30 cellular contexts compared by ENCODE assay signal in genomic region chr9:136013524-136014034, GRCh38. TPM values are rescaled to one million over a fixed set of nuclear protein-coding genes. Genes with fewer than 3 reads are reported as not detected.
DNase-seq lines count a peak whose midpoint lies in the region; ATAC-seq, FAIRE-seq and TF ChIP-seq lines count a peak whose summit lies in the region.
"Had no signal": no experiment of that assay in that cellular context is flagged by ENCODE, and none has a peak within 500 bp of the region (broad histone marks: within the 10 kb centered on the region; RNA-seq: fewer than 3 reads in every experiment).

No MANE protein-coding gene starts in this region.

- no CpG with 5 or more reads among the region's 21 CpGs for WGBS in right lobe of liver (ENCODE audit: insufficient coverage, low coverage, low lambda C conversion rate, missing lambda C conversion rate)
- WGBS in HepG2 (ENCODE audit: low lambda C conversion rate): 93% methylated on average over 15 of the region's 21 CpGs

- H3K9me3 Mint-ChIP-seq in chondrocyte (ENCODE audit: low read depth) (no peaks in the 10 kb centered on the region), nephron progenitor cell (no peaks in the 10 kb centered on the region)
- H3K9me3 Mint-ChIP-seq: activated naive CD8-positive, alpha-beta T cell treated with anti-CD3 and anti-CD28 coated beads, Interleukin-2, amount 50 U/mL, for 24 hours; neural crest cell had no signal

- H3K27me3 Mint-ChIP-seq in chondrocyte (ENCODE audit: low read depth) (no peaks in the 10 kb centered on the region), nephron progenitor cell (ENCODE audit: low read depth, poor library complexity) (peaks cover 3% of the 10 kb centered on the region)
- H3K27me3 Mint-ChIP-seq: activated naive CD8-positive, alpha-beta T cell treated with anti-CD3 and anti-CD28 coated beads, Interleukin-2, amount 50 U/mL, for 24 hours; T-helper 17 cell had no signal

- TF ChIP-seq POLR2A in right lobe of liver (IDR thresholded peaks at IDR 0.05): no peak
- no peak for TF ChIP-seq POLR2A in HepG2 (IDR thresholded peaks at IDR 0.05; ENCODE audit: insufficient read depth in 1 of 2, low read depth in 2 of 2, low read length in 2 of 2)

- H3K27ac Mint-ChIP-seq in chondrocyte (ENCODE audit: unreplicated experiment): no peak overlapping the region
- no peak overlapping the region for H3K27ac Mint-ChIP-seq in nephron progenitor cell
- H3K27ac Mint-ChIP-seq: activated CD8-positive, alpha-beta T cell treated with anti-CD3 and anti-CD28 coated beads, Interleukin-2, amount 10 ng/mL, durations not matched to agents 7 days and 5 days; activated naive CD8-positive, alpha-beta T cell treated with anti-CD3 and anti-CD28 coated beads, Interleukin-2, amount 50 U/mL, for 24 hours; T-helper 17 cell had no signal

- no TSS peak for BruUV-seq in HepG2 (replicated peaks; lab: Mats Ljungman, UMichigan)

- TF ChIP-seq CTCF in right lobe of liver (IDR thresholded peaks at IDR 0.05): no peak
- no peak for TF ChIP-seq CTCF in HepG2 (CRISPR knock-in tag; IDR thresholded peaks at IDR 0.05)
- TF ChIP-seq CTCF in chondrocyte (IDR thresholded peaks at IDR 0.05): no peak
- TF ChIP-seq CTCF in nephron progenitor cell (IDR thresholded peaks at IDR 0.05): no peak

- H3K36me3 Mint-ChIP-seq in chondrocyte (ENCODE audit: low read depth) (peaks cover 1% of the 10 kb centered on the region), nephron progenitor cell (ENCODE audit: low read depth) (no peaks in the 10 kb centered on the region)

- CTCF ChIA-PET in HepG2 (lab: Yijun Ruan, JAX; ENCODE audit: low intra/inter-chr PET ratio, low total read pairs): no interaction called here

- H3K4me1 ChIP-seq in right lobe of liver (peaks cover 0 to 35% (median 13%) of the 10 kb centered on the region in 4 donors), HepG2 (ENCODE audit: insufficient read depth, low read length) (peaks cover 76% of the 10 kb centered on the region)
- H3K4me1 ChIP-seq: body of pancreas, HAP-1 had no signal

- H3K27me3 ChIP-seq in right lobe of liver (no peaks in the 10 kb centered on the region), HepG2 (ENCODE audit: control insufficient read depth in 1 of 2, insufficient read depth in 2 of 2, low read length in 2 of 2) (no peaks in the 10 kb centered on the region)
- H3K27me3 ChIP-seq: body of pancreas, tibial artery had no signal

- H3K4me3 Mint-ChIP-seq in chondrocyte (ENCODE audit: unreplicated experiment): no peak overlapping the region
- no peak overlapping the region for H3K4me3 Mint-ChIP-seq in nephron progenitor cell
- H3K4me3 Mint-ChIP-seq: activated CD8-positive, alpha-beta T cell treated with anti-CD3 and anti-CD28 coated beads, Interleukin-2, amount 10 ng/mL, durations not matched to agents 7 days and 5 days; activated naive CD8-positive, alpha-beta T cell treated with anti-CD3 and anti-CD28 coated beads, Interleukin-2, amount 50 U/mL, for 24 hours; neural crest cell; T-helper 17 cell had no signal

- H4K20me1 ChIP-seq in HepG2 (ENCODE audit: insufficient read depth, low read length): no peaks in the 10 kb centered on the region

- no peak overlapping the region for H2AFZ ChIP-seq in HepG2 (ENCODE audit: low read length)

- ATAC-seq in right lobe of liver (no peak), HepG2 (no peak), HG02678 (IDR thresholded peaks at IDR 0.05; ENCODE audit: unreplicated experiment) (no peak), GM21515 (IDR thresholded peaks at IDR 0.05; ENCODE audit: unreplicated experiment) (no peak), GM18858 (IDR thresholded peaks at IDR 0.05; ENCODE audit: unreplicated experiment) (no peak)
- ATAC-seq: activated CD8-positive, alpha-beta T cell treated with anti-CD3 and anti-CD28 coated beads, Interleukin-2, amount 10 ng/mL, durations not matched to agents 7 days and 5 days; activated naive CD8-positive, alpha-beta T cell treated with anti-CD3 and anti-CD28 coated beads, Interleukin-2, amount 50 U/mL, for 24 hours; body of pancreas; T-helper 17 cell had no signal

- POLR2A ChIA-PET in HepG2 (lab: Yijun Ruan, JAX): interaction anchor here (1.3 to 3.0 kb wide), 3 partner anchors 10 to 38 kb away, joined by 3 to 17 read pairs (median 9); no protein-coding TSS in a partner anchor

- H3K36me3 ChIP-seq in right lobe of liver: no peaks in the 10 kb centered on the region
- H3K36me3 ChIP-seq in HepG2 (replicated peaks in 1 of 2; ENCODE audit: control insufficient read depth in 1 of 2, insufficient read depth in 2 of 2, low read length in 2 of 2): peaks cover 3 to 8% of the 10 kb centered on the region in 2 experiments; a peak in 1 of 5 replicates

- peaks cover 5% of the 10 kb centered on the region for H3K79me2 ChIP-seq in HepG2 (ENCODE audit: insufficient read depth, low read length)

- H3K9ac ChIP-seq in HepG2 (ENCODE audit: insufficient read depth, low read depth, low read length): no peak overlapping the region
- H3K9ac ChIP-seq: KMS-11 had no signal

- TF ChIP-seq EP300 in HepG2 (IDR thresholded peaks at IDR 0.05; ENCODE audit: low read depth in 2 of 2, low read length in 2 of 2) (no peak), HepG2 (CRISPR knock-in tag; IDR thresholded peaks at IDR 0.05; ENCODE audit: borderline replicate concordance) (no peak)

- H3K27ac ChIP-seq in right lobe of liver: peak overlapping the region in 1 of 3 donors; percentile 68
- H3K27ac ChIP-seq in HepG2 (ENCODE audit: extremely low read length, insufficient read depth, low read length): no peak overlapping the region
- H3K27ac ChIP-seq: body of pancreas, KMS-11, SK-N-MC, tibial artery had no signal

- in situ Hi-C loops in HepG2 (cut with HindIII; ENCODE audit: extremely low pct_ligation_motif_present, low pct_unique_long_range_greater_than_20kb): no loop called here

- intact Hi-C loops in right lobe of liver (cut with DNase I): no loop called here
- intact Hi-C loops in HepG2 (cut with micrococcal nuclease; ENCODE audit: unreplicated experiment): loop anchor here (5.0 kb wide), 1 partner anchor 39 kb away; no protein-coding TSS in a partner anchor

- H3K4me1 Mint-ChIP-seq in chondrocyte (ENCODE audit: low read depth) (peaks cover 11% of the 10 kb centered on the region), nephron progenitor cell (peaks cover 36% of the 10 kb centered on the region)
- H3K4me1 Mint-ChIP-seq: activated naive CD8-positive, alpha-beta T cell treated with anti-CD3 and anti-CD28 coated beads, Interleukin-2, amount 50 U/mL, for 24 hours had no signal

- no peak for TF ChIP-seq RAD21 in HepG2 (CRISPR knock-in tag; IDR thresholded peaks at IDR 0.05)

- H3K4me2 ChIP-seq in HepG2 (ENCODE audit: low read depth, low read length): no peak overlapping the region
- H3K4me2 ChIP-seq: KMS-11 had no signal

- DNase-seq in right lobe of liver (peak in 2 of 3 donors; percentile 44 to 46), HepG2 (ENCODE audit: low spot score) (no peak), chondrocyte (ENCODE audit: low spot score) (peak; percentile 68), nephron progenitor cell (peak; percentile 1), DMS153 (lab: John Stamatoyannopoulos, UW) (no peak)
- DNase-seq: ACHN; activated CD4-positive, alpha-beta T cell treated with anti-CD3 and anti-CD28 coated beads for 1 hour; activated CD8-positive, alpha-beta T cell treated with anti-CD3 and anti-CD28 coated beads, Interleukin-2, amount 10 ng/mL, durations not matched to agents 7 days and 5 days; activated naive CD8-positive, alpha-beta T cell treated with anti-CD3 and anti-CD28 coated beads, Interleukin-2, amount 50 U/mL, for 24 hours; Caco-2; DMS79; GF-D8; NCI-H1417 treated with DMSO at 0.1 percent for 48 hours; NCI-H2081 treated with DMSO at 0.1 percent for 48 hours; NCI-H226; NCI-H748 treated with DMSO at 0.1 percent for 48 hours; stimulated activated naive CD4-positive, alpha-beta T cell had no signal

- FAIRE-seq in HepG2 (lab: Jason Lieb, UNC): no peak
- FAIRE-seq: GM19239, islet of Langerhans had no signal

- H3K9me3 ChIP-seq in right lobe of liver (no peaks in the 10 kb centered on the region), HepG2 (ENCODE audit: low read length) (no peaks in the 10 kb centered on the region)
- H3K9me3 ChIP-seq: body of pancreas, Caco-2, HAP-1, tibial artery had no signal

- H3K4me3 ChIP-seq in right lobe of liver (no peak overlapping the region), HepG2 (replicated peaks in 1 of 3; ENCODE audit: insufficient read depth in 1 of 3, low read depth in 2 of 3, low read length in 3 of 3) (no peak overlapping the region)
- H3K4me3 ChIP-seq: body of pancreas, HAP-1, lung, SK-N-MC, tibial artery had no signal

RNA-seq across cellular contexts. Expression of gene UBAC1, which starts 52.4 kb away (rescaled TPM):
- total RNA-seq in right lobe of liver (10 to 100 TPM; 15.2 to 27.0 (median 16.5) TPM), HepG2 (2016; rRNA removed; fragmentation: Illumina TruSeq; extraction: Trizol) (28.7 and 32.2 TPM in 2 replicates), chondrocyte (33.2 to 36.0 TPM (median 33.5 TPM) in 3 replicates)
- total RNA-seq in HepG2 (2016; cell fraction: cytosol; rRNA removed; fragmentation: Illumina TruSeq; extraction: Trizol; ENCODE audit: low read depth): 64.3 and 65.0 TPM in 2 replicates
- total RNA-seq in HepG2 (2016; cell fraction: insoluble cytoplasmic fraction; rRNA removed; fragmentation: Illumina TruSeq; extraction: Trizol): 24.0 and 31.6 TPM in 2 replicates
- total RNA-seq in HepG2 (2016; cell fraction: membrane; rRNA removed; fragmentation: Illumina TruSeq; extraction: Trizol): 72.1 and 78.0 TPM in 2 replicates
- total RNA-seq in HepG2 (2016; cell fraction: nucleus; rRNA removed; fragmentation: Illumina TruSeq; extraction: Trizol): 18.2 and 19.5 TPM in 2 replicates
- 30.2 and 34.1 TPM in 2 replicates for polyA plus RNA-seq in HepG2 (2011; rRNA removed)
- polyA plus RNA-seq in HepG2 (2011; cell fraction: cytosol; rRNA removed): 21.2 and 27.8 TPM in 2 replicates
- 62.0 and 64.4 TPM in 2 replicates for polyA plus RNA-seq in HepG2 (2011; cell fraction: nucleus; rRNA removed)
- 11.8 and 12.0 TPM in 2 replicates for polyA plus RNA-seq in HepG2 (2012)
- polyA plus RNA-seq in HepG2 (2016; cell fraction: cytosol; fragmentation: Illumina TruSeq; extraction: Trizol; ENCODE audit: low read depth): 61.3 and 64.0 TPM in 2 replicates
- polyA plus RNA-seq in HepG2 (2016; cell fraction: insoluble cytoplasmic fraction; fragmentation: Illumina TruSeq; extraction: Trizol; ENCODE audit: low read depth): 30.7 and 32.1 TPM in 2 replicates
- 65.3 TPM in 2 replicates for polyA plus RNA-seq in HepG2 (2016; cell fraction: membrane; fragmentation: Illumina TruSeq; extraction: Trizol; ENCODE audit: low read depth)
- 36.3 and 39.7 TPM in 2 replicates for polyA plus RNA-seq in HepG2 (2016; cell fraction: nucleus; fragmentation: Illumina TruSeq; extraction: Trizol; ENCODE audit: insufficient read depth, low read depth)
- polyA minus RNA-seq in HepG2 (2011; rRNA and poly(A)+ RNA removed; ENCODE audit: low replicate concordance): 13.4 and 58.0 TPM in 2 replicates
- polyA minus RNA-seq in HepG2 (2011; cell fraction: cytosol; rRNA and poly(A)+ RNA removed): 6.0 and 8.0 TPM in 2 replicates
- polyA minus RNA-seq in HepG2 (2011; cell fraction: nucleus; rRNA and poly(A)+ RNA removed): 11.2 and 18.6 TPM in 2 replicates

Comparison
In these comparisons a context has a peak if more than half of its experiments do, and no peak if none do; other contexts are left out.
1. DNase-seq: peak in right lobe of liver (2 of 3), chondrocyte (single experiment) and nephron progenitor cell (single experiment); none in HepG2 (single experiment) and DMS153 (single experiment).